ENCODE assay signal across 8 cellular contexts in the genomic region with DNA sequence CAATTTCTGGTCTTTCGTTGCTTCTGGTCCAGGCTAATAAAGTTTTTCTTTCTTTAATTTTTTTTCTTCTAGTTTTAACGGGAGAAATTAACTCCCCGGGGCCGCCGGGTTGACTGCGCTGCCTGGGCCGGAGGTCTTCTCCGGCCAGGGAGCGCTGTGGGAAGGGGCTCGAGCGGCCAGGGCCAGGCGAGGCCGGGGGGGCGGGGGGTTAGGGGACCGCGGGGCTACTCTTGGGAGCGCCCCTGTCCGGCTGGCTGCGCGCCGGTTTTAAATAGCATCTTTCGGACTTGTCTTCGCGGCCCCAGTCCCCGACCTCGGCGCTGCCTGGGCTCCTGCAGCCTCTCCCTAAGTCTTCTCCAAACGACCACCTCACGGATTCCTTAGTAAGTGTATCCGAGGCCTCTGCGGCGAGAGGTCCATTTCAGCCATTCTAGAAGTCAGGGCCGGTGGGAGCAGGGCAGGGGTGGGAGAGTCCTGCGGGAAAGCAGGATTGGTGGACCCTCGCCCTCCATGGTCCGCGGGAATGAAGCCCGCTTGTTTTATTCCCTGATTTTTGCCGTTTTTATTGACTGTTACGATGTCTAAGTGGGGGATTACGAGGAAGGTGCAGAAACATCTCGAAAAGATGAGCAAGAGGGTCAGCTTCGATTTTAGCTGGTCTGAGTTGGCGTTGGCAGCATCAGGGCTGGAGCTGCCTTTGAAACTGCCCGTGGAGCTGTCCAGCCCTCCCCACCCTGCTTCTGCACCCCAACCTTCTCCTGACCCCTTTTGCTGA. TPM values are rescaled to one million over a fixed set of nuclear protein-coding genes. Genes with fewer than 3 reads are reported as not detected.
A peak's percentile ranks its signal among the peaks of the same experiment; 100 is the strongest.
DNase-seq lines count a peak whose midpoint lies in the region; ATAC-seq and TF ChIP-seq lines count a peak whose summit lies in the region.

No MANE protein-coding gene starts in this region.

- POLR2A ChIA-PET in HCT116 (lab: Charles Lee), result interaction anchor here (0.7 kb wide), 2 partner anchors 11 to 117 kb away, joined by 3 read pairs; no protein-coding TSS in a partner anchor

- H3K36me3 ChIP-seq in HCT116 (ENCODE audit: control insufficient read depth in 1 of 2, insufficient read depth in 2 of 2, low read length in 2 of 2), result peaks cover 4 to 5% of the 10 kb centered on the region in 2 experiments; a peak in 1 of 4 replicates

- RAD21 ChIA-PET in HCT116 (lab: Charles Lee; ENCODE audit: low non-redundant PET in 1 of 2, low total read pairs in 2 of 2, uncharacterized antibody in 2 of 2, unreplicated experiment in 2 of 2), result no interaction called here

- H3K4me1 ChIP-seq in HCT116 (ENCODE audit: control insufficient read depth in 1 of 2, insufficient read depth in 2 of 2, low read length in 2 of 2), result peaks cover 0 to 21% of the 10 kb centered on the region in 2 experiments; a peak in 3 of 4 replicates
- H3K4me1 ChIP-seq in mononuclear cell (ENCODE audit: insufficient read depth, low read length), result peaks cover 18% of the 10 kb centered on the region

- DNase-seq in SHP77 (lab: John Stamatoyannopoulos, UW), result peak; percentile 41 to 50
- no peak for DNase-seq in SHP77 treated with DMSO at 0.1 percent for 48 hours (lab: John Stamatoyannopoulos, UW)
- no peak for DNase-seq in HCT116 (ENCODE audit: low read depth, low spot score)
- DNase-seq in LNCaP clone FGC (ENCODE audit: low read depth), result no peak
- peak; percentile 6 for DNase-seq in activated CD4-positive, alpha-beta T cell treated with anti-CD3 and anti-CD28 coated beads, Interleukin-2, amount 50 U/mL, for 1 hour
- peak; percentile 35 for DNase-seq in epithelial cell of esophagus (ENCODE audit: low read depth)
- DNase-seq in substantia nigra (lab: John Stamatoyannopoulos, UW), result peak in 25 of 49 donors; percentile 9 to 86 (median 37)

- intact Hi-C loops in HCT116 (cut with micrococcal nuclease), result loop anchor here (1.0 kb wide), 1 partner anchor 34 kb away; a partner anchor contains a TSS

- H3K4me3 ChIP-seq in HCT116 (replicated peaks in 1 of 2; ENCODE audit: low read depth in 1 of 2, low read length in 2 of 2), result peak overlapping the region; percentile 83 to 92
- H3K4me3 ChIP-seq in LNCaP clone FGC (ENCODE audit: low read depth, low read length), result peak overlapping the region; percentile 69
- H3K4me3 ChIP-seq in epithelial cell of esophagus (ENCODE audit: low read length), result peak overlapping the region; percentile 79
- H3K4me3 ChIP-seq in mononuclear cell (ENCODE audit: low read length), result peak overlapping the region; percentile 50

- H2AFZ ChIP-seq in HCT116 (ENCODE audit: low read depth, low read length, poor library complexity, severe bottlenecking), result no peak overlapping the region

- H3K4me2 ChIP-seq in HCT116 (ENCODE audit: low read length), result peak overlapping the region; percentile 96

- H4K20me1 ChIP-seq in HCT116 (ENCODE audit: insufficient read depth), result no peaks in the 10 kb centered on the region

- H3K9me3 ChIP-seq in HCT116 (ENCODE audit: control insufficient read depth in 1 of 2, insufficient read depth in 1 of 2, low read depth in 1 of 2, low read length in 2 of 2) (no peaks in the 10 kb centered on the region), mononuclear cell (ENCODE audit: low read depth, low read length) (no peaks in the 10 kb centered on the region)

- BruUV-seq in HCT116 (replicated peaks; lab: Mats Ljungman, UMichigan), result no TSS peak

- peak; percentile 22 for ATAC-seq in HCT116

- H3K27ac ChIP-seq in HCT116 (ENCODE audit: low read depth, low read length), result peak overlapping the region; percentile 76
- peak overlapping the region; percentile 77 for H3K27ac ChIP-seq in substantia nigra (ENCODE audit: low read depth, low read length, poor library complexity, severe bottlenecking)

- TF ChIP-seq RAD21 in HCT116 (IDR thresholded peaks at IDR 0.05; ENCODE audit: low read depth), result no peak

- peak overlapping the region; percentile 94 for H3K9ac ChIP-seq in HCT116 (ENCODE audit: low read length)

- TF ChIP-seq POLR2A in HCT116 (IDR thresholded peaks at IDR 0.05; ENCODE audit: borderline replicate concordance, extremely low read depth, insufficient read depth, insufficient read length), result peak; percentile 78

- H3K27me3 ChIP-seq in HCT116 (ENCODE audit: insufficient read depth, low read length) (no peaks in the 10 kb centered on the region), mononuclear cell (ENCODE audit: insufficient read depth, low read length) (peaks cover 6% of the 10 kb centered on the region)

- CTCF ChIA-PET in HCT116 (lab: Charles Lee), result interaction anchor here (1.0 kb wide), 1 partner anchor 237 kb away, joined by 5 read pairs; no protein-coding TSS in a partner anchor

- H3K79me2 ChIP-seq in HCT116 (ENCODE audit: insufficient read depth, low read length), result peaks cover 50% of the 10 kb centered on the region

- no peak for TF ChIP-seq CTCF in HCT116 (IDR thresholded peaks at IDR 0.05 in 2 of 3, conservative IDR thresholded peaks at IDR 0.05 in 1 of 3; ENCODE audit: borderline replicate concordance in 1 of 3, insufficient read depth in 1 of 3, low read depth in 2 of 3, low read length in 2 of 3)
- no peak for TF ChIP-seq CTCF in LNCaP clone FGC (IDR thresholded peaks at IDR 0.05; ENCODE audit: control insufficient read depth, extremely low read depth, insufficient read depth)
- no peak for TF ChIP-seq CTCF in epithelial cell of esophagus (IDR thresholded peaks at IDR 0.05; ENCODE audit: insufficient read depth, low read depth, low read length, missing control alignments)

- H3K9me2 ChIP-seq in HCT116 (ENCODE audit: insufficient read depth), result no peaks in the 10 kb centered on the region; the same call in 1 of the 2 replicates

TF ChIP-seq in HCT116, 20 proteins besides CTCF, POLR2A, EP300 and RAD21:
- TF ChIP-seq, protein P1, sequence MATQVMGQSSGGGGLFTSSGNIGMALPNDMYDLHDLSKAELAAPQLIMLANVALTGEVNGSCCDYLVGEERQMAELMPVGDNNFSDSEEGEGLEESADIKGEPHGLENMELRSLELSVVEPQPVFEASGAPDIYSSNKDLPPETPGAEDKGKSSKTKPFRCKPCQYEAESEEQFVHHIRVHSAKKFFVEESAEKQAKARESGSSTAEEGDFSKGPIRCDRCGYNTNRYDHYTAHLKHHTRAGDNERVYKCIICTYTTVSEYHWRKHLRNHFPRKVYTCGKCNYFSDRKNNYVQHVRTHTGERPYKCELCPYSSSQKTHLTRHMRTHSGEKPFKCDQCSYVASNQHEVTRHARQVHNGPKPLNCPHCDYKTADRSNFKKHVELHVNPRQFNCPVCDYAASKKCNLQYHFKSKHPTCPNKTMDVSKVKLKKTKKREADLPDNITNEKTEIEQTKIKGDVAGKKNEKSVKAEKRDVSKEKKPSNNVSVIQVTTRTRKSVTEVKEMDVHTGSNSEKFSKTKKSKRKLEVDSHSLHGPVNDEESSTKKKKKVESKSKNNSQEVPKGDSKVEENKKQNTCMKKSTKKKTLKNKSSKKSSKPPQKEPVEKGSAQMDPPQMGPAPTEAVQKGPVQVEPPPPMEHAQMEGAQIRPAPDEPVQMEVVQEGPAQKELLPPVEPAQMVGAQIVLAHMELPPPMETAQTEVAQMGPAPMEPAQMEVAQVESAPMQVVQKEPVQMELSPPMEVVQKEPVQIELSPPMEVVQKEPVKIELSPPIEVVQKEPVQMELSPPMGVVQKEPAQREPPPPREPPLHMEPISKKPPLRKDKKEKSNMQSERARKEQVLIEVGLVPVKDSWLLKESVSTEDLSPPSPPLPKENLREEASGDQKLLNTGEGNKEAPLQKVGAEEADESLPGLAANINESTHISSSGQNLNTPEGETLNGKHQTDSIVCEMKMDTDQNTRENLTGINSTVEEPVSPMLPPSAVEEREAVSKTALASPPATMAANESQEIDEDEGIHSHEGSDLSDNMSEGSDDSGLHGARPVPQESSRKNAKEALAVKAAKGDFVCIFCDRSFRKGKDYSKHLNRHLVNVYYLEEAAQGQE (IDR thresholded peaks at IDR 0.05; ENCODE audit: low read depth), result peak; percentile 73
- no peak for TF ChIP-seq CBX3 (IDR thresholded peaks at IDR 0.05; ENCODE audit: low read depth)
- TF ChIP-seq, protein P2, sequence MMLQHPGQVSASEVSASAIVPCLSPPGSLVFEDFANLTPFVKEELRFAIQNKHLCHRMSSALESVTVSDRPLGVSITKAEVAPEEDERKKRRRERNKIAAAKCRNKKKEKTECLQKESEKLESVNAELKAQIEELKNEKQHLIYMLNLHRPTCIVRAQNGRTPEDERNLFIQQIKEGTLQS (IDR thresholded peaks at IDR 0.05), result no peak
- peak; percentile 66 for TF ChIP-seq ZFX (IDR thresholded peaks at IDR 0.05)

RNA-seq across cellular contexts. Expression of a gene that starts 0.5 kb away (rescaled TPM):
- 13.8 TPM for total RNA-seq in HCT116 (2021; ENCODE audit: unreplicated experiment)
- polyA plus RNA-seq in HCT116 (2012), result 3.3 and 3.6 TPM in 2 replicates
- 21.9 TPM for total RNA-seq in mononuclear cell

Comparison
In these comparisons a context has a peak if more than half of its experiments do, and no peak if none do; other contexts are left out.
1. DNase-seq: peak in SHP77 (2 of 2), activated CD4-positive, alpha-beta T cell treated with anti-CD3 and anti-CD28 coated beads, Interleukin-2, amount 50 U/mL, for 1 hour (single experiment), epithelial cell of esophagus (single experiment) and substantia nigra (25 of 49); none in SHP77 treated with DMSO at 0.1 percent for 48 hours (single experiment), HCT116 (single experiment) and LNCaP clone FGC (single experiment).
2. Peak in every context shown above with its lines, with median percentiles within 50 percentile points of each other: H3K4me3 ChIP-seq.